Comparison of ENCODE assay signal across 22 cellular contexts in the genomic region with DNA sequence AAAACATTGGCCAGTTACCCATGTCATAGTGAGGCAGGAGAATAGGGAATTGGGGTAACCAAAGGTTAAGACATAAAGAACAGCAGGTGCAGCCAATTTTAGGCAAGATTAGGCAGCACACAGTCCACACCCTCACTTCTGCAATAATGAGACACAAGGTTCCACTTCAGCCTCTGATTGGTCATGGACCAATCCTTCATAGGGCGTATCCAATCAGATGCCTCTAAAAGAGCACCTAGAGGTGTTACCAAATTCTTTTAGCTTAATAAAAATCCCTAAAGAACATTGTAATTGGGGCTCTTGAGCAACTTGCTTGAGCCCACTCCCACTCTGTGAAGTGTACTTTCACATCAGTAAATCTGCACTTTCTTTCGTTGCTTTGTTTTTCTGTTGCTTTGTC.
"Had no signal": no experiment of that assay in that cellular context is flagged by ENCODE, and none has a peak within 500 bp of the region (broad histone marks: within the 10 kb centered on the region; RNA-seq: fewer than 3 reads in every experiment).

No MANE protein-coding gene starts in this region.

- FAIRE-seq: small intestine had no signal

- DNase-seq: occipital lobe; ovary; psoas muscle; right cardiac atrium; right lobe of liver; sigmoid colon; small intestine; stimulated activated CD4-positive, alpha-beta T cell treated with anti-CD3 and anti-CD28 coated beads, Interleukin-15, amount 100 ng/mL, for 24 hours; stimulated activated CD4-positive, alpha-beta T cell treated with anti-CD3 and anti-CD28 coated beads, Interleukin-2, amount 100 ng/mL, for 24 hours; stimulated activated CD4-positive, alpha-beta T cell treated with anti-CD3 and anti-CD28 coated beads, Interleukin-2, amount 100 ng/mL, for 48 hours; stimulated activated CD4-positive, alpha-beta T cell treated with anti-CD3 and anti-CD28 coated beads, Interleukin-4, amount 100 ng/mL, for 24 hours; stimulated activated naive B cell treated with anti-CD40 and anti-IgM and Interleukin-4, amounts not matched to agents 10 μg/mL and 1 μg/mL and 100 μg/mL, for 72 hours; stimulated activated naive CD4-positive, alpha-beta T cell treated with Interleukin-2 at 50 U/mL for 16 hours; stomach; thyroid gland; upper lobe of left lung had no signal

- H3K4me2 ChIP-seq: neural progenitor cell had no signal

- H3K9me3 ChIP-seq: ovary, psoas muscle, right lobe of liver, sigmoid colon, stomach, thoracic aorta, thyroid gland, upper lobe of left lung, vagina had no signal

- H3K36me3 ChIP-seq: neural progenitor cell, ovary, right lobe of liver, sigmoid colon, stomach, thoracic aorta, thyroid gland, tibial nerve, upper lobe of left lung, vagina had no signal

- H3K9ac ChIP-seq: neural progenitor cell, parathyroid adenoma had no signal

- H3K4me3 ChIP-seq: neural progenitor cell, ovary, psoas muscle, right lobe of liver, sigmoid colon, stomach, thoracic aorta, thyroid gland, tibial nerve, upper lobe of left lung, vagina had no signal

- H3K27me3 ChIP-seq: neural progenitor cell, ovary, right lobe of liver, sigmoid colon, thyroid gland, tibial nerve, upper lobe of left lung, vagina had no signal

- H3K27ac ChIP-seq: neural progenitor cell, ovary, parathyroid adenoma, psoas muscle, right lobe of liver, sigmoid colon, stomach, thoracic aorta, thyroid gland, tibial nerve, upper lobe of left lung, vagina had no signal

- H3K4me1 ChIP-seq: neural progenitor cell, parathyroid adenoma, psoas muscle, right lobe of liver, sigmoid colon, stomach, thyroid gland, tibial nerve, upper lobe of left lung, vagina had no signal

- ATAC-seq: psoas muscle; right cardiac atrium; right lobe of liver; stimulated activated effector memory CD8-positive, alpha-beta T cell treated with anti-CD3 and anti-CD28 coated beads, Interleukin-12 subunit alpha, Interleukin-12 subunit beta, amount 100 ng/mL, for 72 hours; stimulated activated naive B cell treated with anti-CD40 and anti-IgM and Interleukin-4, amounts not matched to agents 10 μg/mL and 1 μg/mL and 100 μg/mL, for 72 hours had no signal

- H2AFZ ChIP-seq: neural progenitor cell, parathyroid adenoma had no signal

- H3K79me2 ChIP-seq: parathyroid adenoma had no signal
